8 cellular contexts compared by ENCODE assay signal in the genomic region with DNA sequence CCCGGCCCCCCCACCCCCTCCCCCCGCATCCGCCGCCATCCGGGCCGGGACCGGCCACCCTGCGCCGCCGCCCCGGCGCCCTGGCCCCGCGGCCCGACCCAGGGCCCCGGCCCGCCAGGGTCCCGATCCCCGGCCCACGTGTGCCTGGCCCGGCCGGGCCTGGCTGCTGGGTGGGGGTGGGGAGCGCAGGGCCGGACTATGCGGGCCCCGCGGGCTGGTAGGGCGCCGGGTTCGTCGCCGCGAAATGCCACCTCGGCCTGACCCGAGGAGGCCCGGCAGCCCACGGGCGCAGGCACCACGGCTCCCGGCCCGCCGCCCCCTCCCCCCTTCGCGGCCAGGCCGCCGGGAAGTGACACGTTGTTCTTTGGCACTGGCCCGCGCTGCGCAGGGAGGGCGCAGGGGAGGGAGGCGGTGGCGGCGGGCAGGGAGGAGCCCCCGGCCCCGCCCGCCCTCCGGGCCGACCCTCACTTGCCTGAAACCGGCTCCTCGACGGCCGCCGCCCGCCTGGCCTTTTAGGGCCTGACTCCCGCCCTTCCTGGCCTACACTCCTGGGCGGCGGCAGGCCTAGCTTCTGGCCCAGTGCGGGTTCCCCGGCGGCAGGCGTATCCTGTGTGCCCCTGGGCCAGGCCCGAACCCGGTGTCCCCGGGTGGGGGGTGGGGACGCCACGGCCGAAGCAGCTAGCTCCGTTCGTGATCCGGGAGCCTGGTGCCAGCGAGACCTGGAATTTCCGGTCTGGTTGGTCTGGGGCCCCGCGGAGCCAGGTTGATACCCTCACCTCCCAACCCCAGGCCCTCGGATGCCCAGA. TPM values are rescaled to one million over a fixed set of nuclear protein-coding genes. Genes with fewer than 3 reads are reported as not detected.
DNase-seq lines count a peak whose midpoint lies in the region; ATAC-seq and TF ChIP-seq lines count a peak whose summit lies in the region.

No MANE protein-coding gene starts in this region.

- DNase-seq in AG09319 (ENCODE audit: extremely low read depth, low read depth) (peak; percentile 73), fibroblast of pulmonary artery (ENCODE audit: low read depth) (peak; percentile 84), nephron progenitor cell (peak; percentile 71), tibial artery (peak; percentile 88 to 94)
- peak; percentile 62 for DNase-seq in activated T-helper 2 cell treated with anti-CD3 and anti-CD28 coated beads, Interferon-gamma antibody, Interleukin-2, Interleukin-4, amounts not matched to agents 10 μg/mL and 5 μg/mL and 100 μg/mL, durations not matched to agents 14 hours and 24 hours and 36 hours (ENCODE audit: low spot score)

- peak; percentile 10 for ATAC-seq in GM18870 (IDR thresholded peaks at IDR 0.05; ENCODE audit: unreplicated experiment)
- peak; percentile 38 for ATAC-seq in HG03095 (IDR thresholded peaks at IDR 0.05; ENCODE audit: unreplicated experiment)

- H3K4me1 ChIP-seq in OCI-LY1 (ENCODE audit: insufficient read depth, low read length, severe bottlenecking) (peaks cover 26% of the 10 kb centered on the region), tibial artery (peaks cover 1 to 49% (median 43%) of the 10 kb centered on the region in 4 donors)

- H3K36me3 Mint-ChIP-seq in activated T-helper 2 cell treated with anti-CD3 and anti-CD28 coated beads, Interferon-gamma antibody, Interleukin-2, Interleukin-4, amounts not matched to agents 10 μg/mL and 5 μg/mL and 100 μg/mL, durations not matched to agents 14 hours and 24 hours and 36 hours (ENCODE audit: low read depth), result peaks cover 43% of the 10 kb centered on the region
- peaks cover 30% of the 10 kb centered on the region for H3K36me3 Mint-ChIP-seq in nephron progenitor cell (ENCODE audit: low read depth)

- peak overlapping the region; percentile 95 for H3K9ac ChIP-seq in OCI-LY1 (ENCODE audit: low read length)

- H3K4me2 ChIP-seq in OCI-LY1 (ENCODE audit: low read length), result peak overlapping the region; percentile 93

- peaks cover 51% of the 10 kb centered on the region for H3K36me3 ChIP-seq in OCI-LY1 (ENCODE audit: insufficient read depth, low read length)
- peaks cover 0 to 21% (median 8%) of the 10 kb centered on the region in 3 donors for H3K36me3 ChIP-seq in tibial artery

- H3K4me3 ChIP-seq in OCI-LY1 (ENCODE audit: low read depth, low read length, poor library complexity, severe bottlenecking) (peak overlapping the region; percentile 84), fibroblast of pulmonary artery (replicated peaks; ENCODE audit: low read depth, low read length) (peak overlapping the region; percentile 92), tibial artery (peak overlapping the region; percentile 76 to 77)

- peak overlapping the region; percentile 53 for H3K27ac ChIP-seq in OCI-LY1 (ENCODE audit: low read depth, low read length, poor library complexity, severe bottlenecking)
- H3K27ac ChIP-seq in tibial artery, result peak overlapping the region; percentile 94 to 97

- no peaks in the 10 kb centered on the region for H3K9me2 ChIP-seq in OCI-LY1 (ENCODE audit: low read depth, low read length)

- H3K9me3 Mint-ChIP-seq in activated T-helper 2 cell treated with anti-CD3 and anti-CD28 coated beads, Interferon-gamma antibody, Interleukin-2, Interleukin-4, amounts not matched to agents 10 μg/mL and 5 μg/mL and 100 μg/mL, durations not matched to agents 14 hours and 24 hours and 36 hours, result no peaks in the 10 kb centered on the region
- H3K9me3 Mint-ChIP-seq in nephron progenitor cell, result no peaks in the 10 kb centered on the region

- no peaks in the 10 kb centered on the region for H4K20me1 ChIP-seq in OCI-LY1 (ENCODE audit: insufficient read depth, low read length)

- H3K79me2 ChIP-seq in OCI-LY1 (ENCODE audit: insufficient read depth, low read length), result peaks cover 46% of the 10 kb centered on the region

- no peaks in the 10 kb centered on the region for H3K9me3 ChIP-seq in OCI-LY1 (ENCODE audit: low read length)
- no peaks in the 10 kb centered on the region for H3K9me3 ChIP-seq in tibial artery

- no peaks in the 10 kb centered on the region for H3K27me3 Mint-ChIP-seq in activated T-helper 2 cell treated with anti-CD3 and anti-CD28 coated beads, Interferon-gamma antibody, Interleukin-2, Interleukin-4, amounts not matched to agents 10 μg/mL and 5 μg/mL and 100 μg/mL, durations not matched to agents 14 hours and 24 hours and 36 hours (ENCODE audit: low read depth)
- peaks cover 3% of the 10 kb centered on the region for H3K27me3 Mint-ChIP-seq in nephron progenitor cell (ENCODE audit: low read depth, poor library complexity)

- peak overlapping the region; percentile 86 for H3K27ac Mint-ChIP-seq in activated T-helper 2 cell treated with anti-CD3 and anti-CD28 coated beads, Interferon-gamma antibody, Interleukin-2, Interleukin-4, amounts not matched to agents 10 μg/mL and 5 μg/mL and 100 μg/mL, durations not matched to agents 14 hours and 24 hours and 36 hours
- no peak overlapping the region for H3K27ac Mint-ChIP-seq in nephron progenitor cell

- H3K4me1 Mint-ChIP-seq in activated T-helper 2 cell treated with anti-CD3 and anti-CD28 coated beads, Interferon-gamma antibody, Interleukin-2, Interleukin-4, amounts not matched to agents 10 μg/mL and 5 μg/mL and 100 μg/mL, durations not matched to agents 14 hours and 24 hours and 36 hours (ENCODE audit: low read depth), result peaks cover 24% of the 10 kb centered on the region
- H3K4me1 Mint-ChIP-seq in nephron progenitor cell, result peaks cover 29% of the 10 kb centered on the region

- H3K27me3 ChIP-seq in OCI-LY1 (ENCODE audit: insufficient read depth, low read length) (no peaks in the 10 kb centered on the region), tibial artery (no peaks in the 10 kb centered on the region)

- intact Hi-C loops in activated T-helper 2 cell treated with anti-CD3 and anti-CD28 coated beads, Interferon-gamma antibody, Interleukin-2, Interleukin-4, amounts not matched to agents 10 μg/mL and 5 μg/mL and 100 μg/mL, durations not matched to agents 14 hours and 24 hours and 36 hours (cut with micrococcal nuclease), result loop anchor here (1.0 to 2.0 kb wide), 4 partner anchors 16 to 66 kb away; partner anchors contain the start of genes EEF1AKMT4 and PSMD2
- intact Hi-C loops in tibial artery (cut with DNase I; ENCODE audit: low total_unique reads), result loop anchor here (1.0 kb wide), 1 partner anchor 21 kb away; no protein-coding TSS in a partner anchor

- 0 out of 2 replicates have a peak, but pooled peaks cover 4% of the 10 kb centered on the region for H3F3A ChIP-seq in OCI-LY1 (ENCODE audit: insufficient read depth, low read length)

- H2AFZ ChIP-seq in OCI-LY1 (ENCODE audit: low read length), result no peak overlapping the region

- TF ChIP-seq CTCF in AG09319 (IDR thresholded peaks at IDR 0.05; ENCODE audit: low read depth, low read length), result no peak
- TF ChIP-seq CTCF in OCI-LY1 (IDR thresholded peaks at IDR 0.05; ENCODE audit: low read length), result no peak
- TF ChIP-seq CTCF in fibroblast of pulmonary artery (IDR thresholded peaks at IDR 0.05; ENCODE audit: low read length, missing control alignments), result no peak
- no peak for TF ChIP-seq CTCF in nephron progenitor cell (IDR thresholded peaks at IDR 0.05)
- TF ChIP-seq CTCF in tibial artery (IDR thresholded peaks at IDR 0.05), result no peak

- peak overlapping the region; percentile 87 for H3K4me3 Mint-ChIP-seq in activated T-helper 2 cell treated with anti-CD3 and anti-CD28 coated beads, Interferon-gamma antibody, Interleukin-2, Interleukin-4, amounts not matched to agents 10 μg/mL and 5 μg/mL and 100 μg/mL, durations not matched to agents 14 hours and 24 hours and 36 hours (ENCODE audit: low read depth)
- H3K4me3 Mint-ChIP-seq in nephron progenitor cell, result peak overlapping the region; percentile 85

RNA-seq across cellular contexts. Expression of gene EIF4G1, which starts 0.5 kb away (rescaled TPM):
- total RNA-seq in activated T-helper 2 cell treated with anti-CD3 and anti-CD28 coated beads, Interferon-gamma antibody, Interleukin-2, Interleukin-4, amounts not matched to agents 10 μg/mL and 5 μg/mL and 100 μg/mL, durations not matched to agents 14 hours and 24 hours and 36 hours, result 624 and 628 TPM in 2 replicates

RNA-seq across cellular contexts. Expression of gene PSMD2, which starts 15.9 kb away (rescaled TPM):
- 268 and 275 TPM in 2 replicates for total RNA-seq in activated T-helper 2 cell treated with anti-CD3 and anti-CD28 coated beads, Interferon-gamma antibody, Interleukin-2, Interleukin-4, amounts not matched to agents 10 μg/mL and 5 μg/mL and 100 μg/mL, durations not matched to agents 14 hours and 24 hours and 36 hours

RNA-seq across cellular contexts. Expression of gene FAM131A, which starts 22.5 kb away (rescaled TPM):
- 12.6 and 13.9 TPM in 2 replicates for total RNA-seq in activated T-helper 2 cell treated with anti-CD3 and anti-CD28 coated beads, Interferon-gamma antibody, Interleukin-2, Interleukin-4, amounts not matched to agents 10 μg/mL and 5 μg/mL and 100 μg/mL, durations not matched to agents 14 hours and 24 hours and 36 hours

RNA-seq across cellular contexts. Expression of gene ECE2, which starts 39.1 kb away (rescaled TPM):
- not detected in 2 replicates for total RNA-seq in activated T-helper 2 cell treated with anti-CD3 and anti-CD28 coated beads, Interferon-gamma antibody, Interleukin-2, Interleukin-4, amounts not matched to agents 10 μg/mL and 5 μg/mL and 100 μg/mL, durations not matched to agents 14 hours and 24 hours and 36 hours

RNA-seq across cellular contexts. Expression of gene CLCN2, which starts 46.5 kb away (rescaled TPM):
- total RNA-seq in activated T-helper 2 cell treated with anti-CD3 and anti-CD28 coated beads, Interferon-gamma antibody, Interleukin-2, Interleukin-4, amounts not matched to agents 10 μg/mL and 5 μg/mL and 100 μg/mL, durations not matched to agents 14 hours and 24 hours and 36 hours, result 6.9 and 9.6 TPM in 2 replicates

Comparison
In these comparisons a context has a peak if more than half of its experiments do, and no peak if none do; other contexts are left out.
1. Peak in every context shown above with its lines: DNase-seq, ATAC-seq, H3K4me3 ChIP-seq and H3K27ac ChIP-seq.